ENCODE assay signal across 24 cellular contexts in the genomic region with DNA sequence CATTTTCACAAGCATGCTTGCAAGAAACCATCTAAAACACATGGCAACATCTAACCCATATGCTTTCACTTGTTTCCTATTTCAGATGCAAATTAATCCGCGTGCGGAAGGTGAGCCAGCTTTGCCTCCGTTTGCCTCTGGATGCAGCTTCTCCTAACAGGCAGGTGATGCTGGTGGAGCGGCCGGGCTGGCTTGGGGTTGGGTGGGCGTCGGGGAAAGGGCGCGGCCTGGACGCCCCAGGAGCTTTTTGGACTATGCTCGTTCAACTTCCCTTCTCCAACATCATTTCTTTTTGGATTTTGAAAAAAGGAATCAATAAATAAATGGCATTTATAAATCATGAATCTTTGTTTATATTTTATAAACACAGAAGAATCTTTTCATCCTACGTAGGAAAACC.
"Had no signal": no experiment of that assay in that cellular context is flagged by ENCODE, and none has a peak within 500 bp of the region (broad histone marks: within the 10 kb centered on the region; RNA-seq: fewer than 3 reads in every experiment).

No MANE protein-coding gene starts in this region.

- DNase-seq: cortex of kidney; effector CD4-positive, alpha-beta T cell; foreskin fibroblast; gastrocnemius medialis; head of caudate nucleus; kidney; mesenchymal stem cell; mucosa of descending colon; naive B cell; stimulated activated CD4-positive, alpha-beta T cell treated with anti-CD3 and anti-CD28 coated beads, Interleukin-12 subunit alpha, Interleukin-12 subunit beta, amount 100 ng/mL, for 4 hours; stimulated activated CD4-positive, alpha-beta T cell treated with anti-CD3 and anti-CD28 coated beads, Interleukin-1b, Interleukin-23, amount 100 ng/mL, for 48 hours; stimulated activated CD4-positive, alpha-beta T cell treated with anti-CD3 and anti-CD28 coated beads, Interleukin-4, amount 100 ng/mL, for 24 hours; stimulated activated naive CD8-positive, alpha-beta T cell treated with anti-CD3 and anti-CD28 coated beads, Interleukin-15, Interleukin-2, amounts not matched to agents 100 U/mL and 50 U/mL, for 24 hours had no signal

- H3K27me3 ChIP-seq: gastrocnemius medialis, right atrium auricular region, tibial nerve, upper lobe of left lung had no signal

- ATAC-seq: esophagus mucosa; gastrocnemius medialis; natural killer cell treated with Interleukin-12 subunit alpha and Interleukin-12 subunit beta and Interleukin-15 and Interleukin-18, amount 100 ng/mL, for 72 hours; stimulated activated effector memory CD8-positive, alpha-beta T cell treated with anti-CD3 and anti-CD28 coated beads, Interleukin-12 subunit alpha, Interleukin-12 subunit beta, amount 100 ng/mL, for 72 hours; stimulated activated naive CD8-positive, alpha-beta T cell treated with anti-CD3 and anti-CD28 coated beads, Interleukin-15, Interleukin-2, amounts not matched to agents 100 U/mL and 50 U/mL, for 24 hours had no signal

- H3K27ac ChIP-seq: gastrocnemius medialis, prostate gland, right atrium auricular region, thoracic aorta, upper lobe of left lung had no signal

- H3K4me2 ChIP-seq: smooth muscle cell had no signal

- H3K9me3 ChIP-seq: gastrocnemius medialis, mucosa of descending colon, prostate gland, right atrium auricular region, thoracic aorta, tibial nerve, upper lobe of left lung had no signal

- H3K4me1 ChIP-seq: gastrocnemius medialis, prostate gland had no signal

- H3K4me3 ChIP-seq: gastrocnemius medialis, lung, mucosa of descending colon, prostate gland, right atrium auricular region, smooth muscle cell, thoracic aorta, tibial nerve, upper lobe of left lung had no signal

- FAIRE-seq: kidney, urothelium cell line had no signal
